9 cellular contexts compared by ENCODE assay signal in the genomic region with DNA sequence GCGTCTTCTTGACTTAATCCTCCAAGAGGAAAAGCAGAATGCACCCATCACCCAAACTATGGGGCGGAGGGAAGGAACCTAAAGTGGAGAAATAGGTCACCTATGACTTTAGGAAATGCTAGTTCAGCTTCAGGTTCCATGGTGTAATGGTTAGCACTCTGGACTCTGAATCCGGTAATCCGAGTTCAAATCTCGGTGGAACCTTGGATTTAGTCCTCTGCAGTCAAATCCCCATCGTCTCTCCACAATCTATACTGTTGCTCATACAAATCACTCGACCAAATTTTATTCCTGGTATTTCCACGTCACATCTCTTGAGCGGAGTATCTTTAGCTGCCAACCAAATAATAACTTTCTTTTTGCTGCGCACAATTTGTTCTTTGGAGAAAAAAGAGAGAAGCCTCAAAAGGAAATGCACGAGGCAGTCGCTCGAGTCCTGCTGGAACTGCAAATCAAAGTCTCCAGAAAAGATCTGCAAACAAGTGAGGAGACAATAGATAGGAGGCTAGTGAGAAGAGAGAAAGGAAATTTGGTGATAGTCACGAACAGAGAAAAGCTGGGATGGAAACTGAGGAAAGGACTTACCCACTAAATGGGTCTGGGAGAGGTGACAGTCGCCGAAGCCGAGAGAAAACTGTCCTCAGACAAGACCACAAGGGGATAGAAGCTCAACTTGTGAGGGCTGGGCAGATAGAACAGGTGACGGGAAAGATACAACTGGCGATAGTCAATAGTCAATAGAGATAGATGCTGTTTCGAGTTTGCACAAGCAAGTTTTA. TPM values are rescaled to one million over a fixed set of nuclear protein-coding genes. Genes with fewer than 3 reads are reported as not detected.
DNase-seq lines count a peak whose midpoint lies in the region; TF ChIP-seq lines count a peak whose summit lies in the region.
"Had no signal": no experiment of that assay in that cellular context is flagged by ENCODE, and none has a peak within 500 bp of the region (broad histone marks: within the 10 kb centered on the region; RNA-seq: fewer than 3 reads in every experiment).

No MANE protein-coding gene starts in this region.

- CTCF ChIA-PET in AG04449 (lab: Yijun Ruan, JAX) (interaction anchor here (1.0 to 1.7 kb wide), 2 partner anchors 17 to 18 kb away, joined by 6 to 8 read pairs; a partner anchor contains a TSS), HEK293 (lab: Yijun Ruan, JAX) (interaction anchor here (0.5 to 1.7 kb wide), 12 partner anchors 9 to 1120 kb away, joined by 3 to 7 read pairs (median 4); a partner anchor contains a TSS)

- peak; percentile 53 for DNase-seq in AG04449 (ENCODE audit: low read depth, low spot score)
- peak; percentile 97 for DNase-seq in SK-MEL-5 (ENCODE audit: low read depth, low spot score)
- no peak for DNase-seq in glutamatergic neuron
- no peak for DNase-seq in stimulated activated CD4-positive, alpha-beta T cell treated with anti-CD3 and anti-CD28 coated beads, Interleukin-4, amount 100 ng/mL, for 1 hour
- DNase-seq in activated effector memory CD4-positive, alpha-beta T cell treated with Interleukin-2 at 50 U/mL for 16 hours = no peak
- no peak for DNase-seq in retina
- no peak for DNase-seq in midbrain (lab: John Stamatoyannopoulos, UW)

- peak overlapping the region; percentile 3 for H3K27ac Mint-ChIP-seq in glutamatergic neuron (ENCODE audit: unreplicated experiment)

- H3K27ac ChIP-seq in HEK293 (ENCODE audit: extremely low read depth, low read depth, low read length) = peak overlapping the region; percentile 47; the same call in 1 of the 2 replicates

- POLR2A ChIA-PET in AG04449 (lab: Yijun Ruan, JAX) (interaction anchor here (2.0 kb wide), 1 partner anchor 177 kb away, joined by 5 read pairs; a partner anchor contains a TSS), HEK293 (lab: Yijun Ruan, JAX) (interaction anchor here (0.7 to 1.9 kb wide), 22 partner anchors 9 to 599 kb away, joined by 3 to 16 read pairs (median 4); a partner anchor contains a TSS)

- H3K4me3 Mint-ChIP-seq in glutamatergic neuron (ENCODE audit: unreplicated experiment) = peak overlapping the region; percentile 94

- H3K4me1 ChIP-seq in HEK293 (ENCODE audit: control insufficient read depth, insufficient read depth, low read length) = no peaks in the 10 kb centered on the region

- H3K36me3 Mint-ChIP-seq in glutamatergic neuron (ENCODE audit: unreplicated experiment) = peaks cover 4% of the 10 kb centered on the region

- H3K9me3 ChIP-seq in HEK293 (ENCODE audit: control insufficient read depth, insufficient read depth, low read depth, low read length) = no peaks in the 10 kb centered on the region

- H3K36me3 ChIP-seq in HEK293 (ENCODE audit: control insufficient read depth in 2 of 2, insufficient read depth in 1 of 2, low read length in 2 of 2) = no peaks in the 10 kb centered on the region

- H3K4me1 Mint-ChIP-seq in glutamatergic neuron (ENCODE audit: low read depth, unreplicated experiment) = peaks cover 14% of the 10 kb centered on the region

- H3K4me3 ChIP-seq in AG04449 (ENCODE audit: low read depth, low read length) (peak overlapping the region; percentile 56), HEK293 (ENCODE audit: low read depth, low read length) (peak overlapping the region; percentile 83)

- in situ Hi-C loops in SK-MEL-5 (cut with HindIII; ENCODE audit: low pct_unique_long_range_greater_than_20kb, low sequenced_read_pairs) = no loop called here

- peaks cover 28% of the 10 kb centered on the region for H3K27me3 Mint-ChIP-seq in glutamatergic neuron (ENCODE audit: unreplicated experiment)

- TF ChIP-seq CTCF in AG04449 (IDR thresholded peaks at IDR 0.05; ENCODE audit: insufficient read depth, low read length, missing control alignments) (no peak), HEK293 (tag by site-specific recombination; IDR thresholded peaks at IDR 0.05) (peak; percentile 38; the same call in 1 of the 2 replicates), glutamatergic neuron (IDR thresholded peaks at IDR 0.05; ENCODE audit: partially characterized antibody, unreplicated experiment) (no peak)

- peaks cover 31% of the 10 kb centered on the region for H3K9me3 Mint-ChIP-seq in glutamatergic neuron (ENCODE audit: unreplicated experiment)

TF ChIP-seq in HEK293, 187 proteins besides CTCF, POLR2A, EP300 and RAD21 (continues in another document):
- TF ChIP-seq ZSCAN30 (tag by site-specific recombination; IDR thresholded peaks at IDR 0.05) (peak; percentile 93), GLI2 (tag by site-specific recombination; IDR thresholded peaks at IDR 0.05; ENCODE audit: borderline replicate concordance, low read depth) (no peak), ZNF433 (tag by site-specific recombination; IDR thresholded peaks at IDR 0.05; ENCODE audit: low read depth) (no peak), SCRT2 (tag by site-specific recombination; IDR thresholded peaks at IDR 0.05) (peak; percentile 87), ZNF426 (tag by site-specific recombination; IDR thresholded peaks at IDR 0.05) (no peak), ZNF670 (tag by site-specific recombination; IDR thresholded peaks at IDR 0.05; ENCODE audit: low read depth) (no peak), KLF10 (tag by site-specific recombination; IDR thresholded peaks at IDR 0.05) (peak; percentile 32; the same call in 1 of the 2 replicates)
- TF ChIP-seq, protein P1, sequence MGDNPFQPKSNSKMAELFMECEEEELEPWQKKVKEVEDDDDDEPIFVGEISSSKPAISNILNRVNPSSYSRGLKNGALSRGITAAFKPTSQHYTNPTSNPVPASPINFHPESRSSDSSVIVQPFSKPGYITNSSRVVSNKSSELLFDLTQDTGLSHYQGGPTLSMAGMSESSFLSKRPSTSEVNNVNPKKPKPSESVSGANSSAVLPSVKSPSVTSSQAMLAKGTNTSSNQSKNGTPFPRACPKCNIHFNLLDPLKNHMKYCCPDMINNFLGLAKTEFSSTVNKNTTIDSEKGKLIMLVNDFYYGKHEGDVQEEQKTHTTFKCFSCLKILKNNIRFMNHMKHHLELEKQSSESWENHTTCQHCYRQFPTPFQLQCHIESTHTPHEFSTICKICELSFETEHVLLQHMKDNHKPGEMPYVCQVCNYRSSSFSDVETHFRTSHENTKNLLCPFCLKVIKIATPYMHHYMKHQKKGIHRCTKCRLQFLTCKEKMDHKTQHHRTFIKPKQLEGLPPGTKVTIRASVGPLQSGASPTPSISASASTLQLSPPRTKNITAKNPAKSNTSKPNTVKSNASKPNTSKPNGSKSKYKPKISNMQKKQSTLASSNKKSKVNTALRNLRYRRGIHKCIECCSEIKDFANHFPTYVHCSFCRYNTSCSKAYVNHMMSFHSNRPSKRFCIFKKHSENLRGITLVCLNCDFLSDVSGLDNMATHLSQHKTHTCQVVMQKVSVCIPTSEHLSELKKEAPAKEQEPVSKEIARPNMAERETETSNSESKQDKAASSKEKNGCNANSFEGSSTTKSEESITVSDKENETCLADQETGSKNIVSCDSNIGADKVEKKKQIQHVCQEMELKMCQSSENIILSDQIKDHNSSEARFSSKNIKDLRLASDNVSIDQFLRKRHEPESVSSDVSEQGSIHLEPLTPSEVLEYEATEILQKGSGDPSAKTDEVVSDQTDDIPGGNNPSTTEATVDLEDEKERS (tag by site-specific recombination; IDR thresholded peaks at IDR 0.05) = peak; percentile 50; the same call in 1 of the 2 replicates
- TF ChIP-seq, protein P2, sequence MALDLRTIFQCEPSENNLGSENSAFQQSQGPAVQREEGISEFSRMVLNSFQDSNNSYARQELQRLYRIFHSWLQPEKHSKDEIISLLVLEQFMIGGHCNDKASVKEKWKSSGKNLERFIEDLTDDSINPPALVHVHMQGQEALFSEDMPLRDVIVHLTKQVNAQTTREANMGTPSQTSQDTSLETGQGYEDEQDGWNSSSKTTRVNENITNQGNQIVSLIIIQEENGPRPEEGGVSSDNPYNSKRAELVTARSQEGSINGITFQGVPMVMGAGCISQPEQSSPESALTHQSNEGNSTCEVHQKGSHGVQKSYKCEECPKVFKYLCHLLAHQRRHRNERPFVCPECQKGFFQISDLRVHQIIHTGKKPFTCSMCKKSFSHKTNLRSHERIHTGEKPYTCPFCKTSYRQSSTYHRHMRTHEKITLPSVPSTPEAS (tag by site-specific recombination; IDR thresholded peaks at IDR 0.05) = no peak; the same call in 1 of the 2 replicates

RNA-seq across cellular contexts. Expression of a gene that starts 16.6 kb away (rescaled TPM):
- total RNA-seq in SK-MEL-5 (2014; rRNA removed; shearing (Covaris generic)) = 0.05 TPM in 1 of 2 replicates, not detected in the other
- polyA plus RNA-seq in SK-MEL-5 (2015; cell fraction: cytosol; rRNA removed) = 0.43 TPM in 2 replicates
- 0.39 TPM in 1 of 2 replicates, not detected in the other for polyA plus RNA-seq in SK-MEL-5 (2015; cell fraction: nucleus; rRNA removed)
- not detected for total RNA-seq in glutamatergic neuron (ENCODE audit: unreplicated experiment)
- total RNA-seq: skeletal muscle tissue had no signal

RNA-seq across cellular contexts. Expression of a gene that starts 48.0 kb away (rescaled TPM):
- total RNA-seq in SK-MEL-5 (2014; rRNA removed; shearing (Covaris generic)) = 4.9 and 5.2 TPM in 2 replicates
- polyA plus RNA-seq in SK-MEL-5 (2015; cell fraction: cytosol; rRNA removed) = 8.9 and 14.3 TPM in 2 replicates
- polyA plus RNA-seq in SK-MEL-5 (2015; cell fraction: nucleus; rRNA removed) = 14.2 and 30.3 TPM in 2 replicates
- total RNA-seq in glutamatergic neuron (ENCODE audit: unreplicated experiment) = 0.64 TPM

Comparison
In these comparisons a context has a peak if more than half of its experiments do, and no peak if none do; other contexts are left out.
1. DNase-seq: peak in AG04449 (single experiment) and SK-MEL-5 (single experiment); none in glutamatergic neuron (single experiment), stimulated activated CD4-positive, alpha-beta T cell treated with anti-CD3 and anti-CD28 coated beads, Interleukin-4, amount 100 ng/mL, for 1 hour (single experiment), activated effector memory CD4-positive, alpha-beta T cell treated with Interleukin-2 at 50 U/mL for 16 hours (single experiment), retina (single experiment) and midbrain (single experiment).